Comparison of ENCODE assay signal across 7 cellular contexts in genomic region chr3:152193673-152194267, GRCh38.
A peak's percentile ranks its signal among the peaks of the same experiment; 100 is the strongest.
DNase-seq lines count a peak whose midpoint lies in the region; ATAC-seq and TF ChIP-seq lines count a peak whose summit lies in the region.

No MANE protein-coding gene starts in this region.

- no peak overlapping the region for H3K9ac ChIP-seq in mucosa of rectum (ENCODE audit: low read depth in 1 of 2, low read length in 2 of 2)

- H3K4me1 ChIP-seq in mucosa of rectum (ENCODE audit: control insufficient read depth in 2 of 2, insufficient read depth in 2 of 2, low read length in 2 of 2) (peaks cover 4 to 8% of the 10 kb centered on the region in 2 donors), BE2C (peaks cover 15% of the 10 kb centered on the region), breast epithelium (no peaks in the 10 kb centered on the region)

- H3K27me3 ChIP-seq in mucosa of rectum (ENCODE audit: control insufficient read depth in 2 of 2, insufficient read depth in 2 of 2, low read length in 2 of 2) = no peaks in the 10 kb centered on the region
- H3K27me3 ChIP-seq in BE2C = no peaks in the 10 kb centered on the region
- H3K27me3 ChIP-seq in breast epithelium = no peaks in the 10 kb centered on the region

- H3K27ac ChIP-seq in mucosa of rectum (ENCODE audit: low read depth in 2 of 2, low read length in 2 of 2) (peak overlapping the region; percentile 29 to 61), breast epithelium (no peak overlapping the region)

- ATAC-seq in GM19025 (IDR thresholded peaks at IDR 0.05; ENCODE audit: low read depth, unreplicated experiment) (peak; percentile 48), HG02870 (IDR thresholded peaks at IDR 0.05; ENCODE audit: unreplicated experiment) (peak; percentile 58)

- intact Hi-C loops in breast epithelium (cut with DNase I; ENCODE audit: low total_unique reads) = no loop called here

- H3K9me3 ChIP-seq in mucosa of rectum (ENCODE audit: control insufficient read depth in 2 of 2, low read length in 2 of 2) = no peaks in the 10 kb centered on the region
- H3K9me3 ChIP-seq in BE2C = no peaks in the 10 kb centered on the region
- no peaks in the 10 kb centered on the region for H3K9me3 ChIP-seq in breast epithelium

- no peak for TF ChIP-seq CTCF in BE2C (IDR thresholded peaks at IDR 0.05; ENCODE audit: low read depth, low read length)
- no peak for TF ChIP-seq CTCF in breast epithelium (IDR thresholded peaks at IDR 0.05)

- peak overlapping the region; percentile 30 to 61 for H3K4me3 ChIP-seq in mucosa of rectum (ENCODE audit: low read length in 2 of 2)
- no peak overlapping the region for H3K4me3 ChIP-seq in BE2C (ENCODE audit: low read depth, low read length)
- H3K4me3 ChIP-seq in breast epithelium = peak overlapping the region in 1 of 3 donors; percentile 3

- TF ChIP-seq POLR2A in breast epithelium (IDR thresholded peaks at IDR 0.05) = no peak

- no peaks in the 10 kb centered on the region for H3K36me3 ChIP-seq in mucosa of rectum (ENCODE audit: control insufficient read depth in 2 of 2, insufficient read depth in 2 of 2, low read length in 2 of 2)
- H3K36me3 ChIP-seq in BE2C = no peaks in the 10 kb centered on the region
- H3K36me3 ChIP-seq in breast epithelium = no peaks in the 10 kb centered on the region

- DNase-seq in RPMI8226 = peak; percentile 75
- DNase-seq in BE2C = no peak
- no peak for DNase-seq in NCI-H2227 treated with DMSO at 0.1 percent for 48 hours (lab: John Stamatoyannopoulos, UW)
- no peak for DNase-seq in breast epithelium (ENCODE audit: low spot score in 2 of 2)

Comparison
In these comparisons a context has a peak if more than half of its experiments do, and no peak if none do; other contexts are left out.
1. H3K27ac ChIP-seq: peak in mucosa of rectum (2 of 2); none in breast epithelium (0 of 2).